5 cellular contexts compared by ENCODE assay signal in the genomic region with DNA sequence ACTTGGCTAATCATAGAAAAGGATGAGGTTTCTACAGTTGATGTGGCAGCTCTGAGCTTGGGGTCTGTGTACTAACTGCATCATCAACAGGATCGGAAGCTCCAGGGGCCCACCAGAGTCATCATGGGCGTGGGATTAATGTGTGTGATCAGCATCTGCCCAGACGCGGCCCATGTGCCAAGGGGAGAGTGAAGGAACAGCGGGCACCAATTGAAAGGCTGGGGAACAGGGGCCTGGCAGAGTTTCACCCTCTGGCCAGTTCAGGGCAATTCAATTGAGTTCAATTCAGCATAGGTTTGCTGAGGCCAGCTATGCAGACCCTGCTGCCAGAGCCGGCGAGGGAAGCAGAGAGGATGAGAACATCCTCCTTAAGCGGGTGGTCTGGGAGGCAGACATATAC.
"Had no signal": no experiment of that assay in that cellular context is flagged by ENCODE, and none has a peak within 500 bp of the region (broad histone marks: within the 10 kb centered on the region; RNA-seq: fewer than 3 reads in every experiment).

No MANE protein-coding gene starts in this region.

- DNase-seq: H9, HCEC 1CT, KBM-7 had no signal

- H3K4me3 ChIP-seq: GM23338 had no signal

- H3K27ac Mint-ChIP-seq: GM23338, H9 had no signal

- H3K4me3 Mint-ChIP-seq: GM23338, H9, IgD-negative memory B cell had no signal
